Comparison of ENCODE assay signal across 21 cellular contexts in genomic region chr1:219293440-219293839, GRCh38.
DNase-seq lines count a peak whose midpoint lies in the region; ATAC-seq, FAIRE-seq and TF ChIP-seq lines count a peak whose summit lies in the region.
"Had no signal": no experiment of that assay in that cellular context is flagged by ENCODE, and none has a peak within 500 bp of the region (broad histone marks: within the 10 kb centered on the region; RNA-seq: fewer than 3 reads in every experiment).

No MANE protein-coding gene starts in this region.

- H3K9me3 Mint-ChIP-seq in nephron, result no peaks in the 10 kb centered on the region
- H3K9me3 Mint-ChIP-seq: CD8-positive, alpha-beta memory T cell; HFFc6 had no signal

- DNase-seq in Right ventricle myocardium inferior (ENCODE audit: missing footprints) (no peak), cardiac septum (ENCODE audit: low spot score) (no peak), amniotic epithelial cell (ENCODE audit: low read depth) (peak; percentile 73), fibroblast of the aortic adventitia (ENCODE audit: low read depth) (peak; percentile 44), pancreas (no peak), dorsolateral prefrontal cortex (no peak)
- DNase-seq: Calu3; CD8-positive, alpha-beta memory T cell; DMS153; GDM1; HFFc6; NCI-H1092; NCI-H1436; NCI-H187 treated with DMSO at 0.1 percent for 48 hours; NCI-H510A; PC-9; RPMI8226; SIG-M5 had no signal

- peak overlapping the region; percentile 82 to 85 (median 83) for H3K27ac Mint-ChIP-seq in nephron
- H3K27ac Mint-ChIP-seq: CD8-positive, alpha-beta memory T cell had no signal

- ATAC-seq in Right ventricle myocardium inferior, result peak; percentile 32
- ATAC-seq in pancreas, result no peak
- ATAC-seq in HG03039 (IDR thresholded peaks at IDR 0.05; ENCODE audit: unreplicated experiment), result no peak

- intact Hi-C loops in Right ventricle myocardium inferior (cut with DNase I) (no loop called here), cardiac septum (cut with DNase I) (no loop called here), pancreas (cut with DNase I) (no loop called here), dorsolateral prefrontal cortex (cut with DNase I) (no loop called here)

- H3K9me3 ChIP-seq in pancreas, result no peaks in the 10 kb centered on the region

- TF ChIP-seq CTCF in fibroblast of the aortic adventitia (IDR thresholded peaks at IDR 0.05; ENCODE audit: insufficient read depth, low read length), result no peak
- TF ChIP-seq CTCF in nephron (IDR thresholded peaks at IDR 0.05; ENCODE audit: unreplicated experiment in 3 of 3), result no peak
- no peak for TF ChIP-seq CTCF in pancreas (IDR thresholded peaks at IDR 0.05)
- TF ChIP-seq CTCF in dorsolateral prefrontal cortex (IDR thresholded peaks at IDR 0.05 in 54 of 56, conservative IDR thresholded peaks at IDR 0.05 in 2 of 56; ENCODE audit: low read depth in 1 of 56, partially characterized antibody in 56 of 56), result no peak

- H3K4me1 ChIP-seq in pancreas, result peaks cover 0 to 6% (median 0%) of the 10 kb centered on the region in 3 donors

- H3K4me1 Mint-ChIP-seq in nephron, result peaks cover 38% of the 10 kb centered on the region
- H3K4me1 Mint-ChIP-seq: CD8-positive, alpha-beta memory T cell had no signal

- H3K36me3 ChIP-seq in pancreas, result no peaks in the 10 kb centered on the region

- H3K4me3 Mint-ChIP-seq in nephron, result no peak overlapping the region
- H3K4me3 Mint-ChIP-seq: CD8-positive, alpha-beta memory T cell; HFFc6 had no signal

- peaks cover 10% of the 10 kb centered on the region for H3K36me3 Mint-ChIP-seq in nephron (ENCODE audit: low read depth)

- H3K27ac ChIP-seq in pancreas (no peak overlapping the region), dorsolateral prefrontal cortex (peak overlapping the region in 1 of 59 donors; percentile 24)
- H3K27ac ChIP-seq: C4-2B, PC-9 had no signal

- H3K27me3 ChIP-seq in pancreas (no peaks in the 10 kb centered on the region), dorsolateral prefrontal cortex (no peaks in the 10 kb centered on the region)

- WGBS in pancreas, 2 donors, result 61 to 62% methylated on average over 3 of the region's 3 CpGs

- no peak overlapping the region for H3K4me3 ChIP-seq in fibroblast of the aortic adventitia (ENCODE audit: low read depth, low read length)
- no peak overlapping the region for H3K4me3 ChIP-seq in pancreas
- no peak overlapping the region for H3K4me3 ChIP-seq in dorsolateral prefrontal cortex
- H3K4me3 ChIP-seq: PC-9 had no signal

- FAIRE-seq in pancreas (lab: Jason Lieb, UNC), result no peak

- H3K27me3 Mint-ChIP-seq in nephron (ENCODE audit: low read depth), result no peaks in the 10 kb centered on the region

Comparison
In these comparisons a context has a peak if more than half of its experiments do, and no peak if none do; other contexts are left out.
1. DNase-seq: peak in amniotic epithelial cell (single experiment) and fibroblast of the aortic adventitia (single experiment); none in Right ventricle myocardium inferior (single experiment), cardiac septum (single experiment), pancreas (0 of 6) and dorsolateral prefrontal cortex (0 of 10).